Comparison of ENCODE assay signal across 19 cellular contexts in the genomic region with DNA sequence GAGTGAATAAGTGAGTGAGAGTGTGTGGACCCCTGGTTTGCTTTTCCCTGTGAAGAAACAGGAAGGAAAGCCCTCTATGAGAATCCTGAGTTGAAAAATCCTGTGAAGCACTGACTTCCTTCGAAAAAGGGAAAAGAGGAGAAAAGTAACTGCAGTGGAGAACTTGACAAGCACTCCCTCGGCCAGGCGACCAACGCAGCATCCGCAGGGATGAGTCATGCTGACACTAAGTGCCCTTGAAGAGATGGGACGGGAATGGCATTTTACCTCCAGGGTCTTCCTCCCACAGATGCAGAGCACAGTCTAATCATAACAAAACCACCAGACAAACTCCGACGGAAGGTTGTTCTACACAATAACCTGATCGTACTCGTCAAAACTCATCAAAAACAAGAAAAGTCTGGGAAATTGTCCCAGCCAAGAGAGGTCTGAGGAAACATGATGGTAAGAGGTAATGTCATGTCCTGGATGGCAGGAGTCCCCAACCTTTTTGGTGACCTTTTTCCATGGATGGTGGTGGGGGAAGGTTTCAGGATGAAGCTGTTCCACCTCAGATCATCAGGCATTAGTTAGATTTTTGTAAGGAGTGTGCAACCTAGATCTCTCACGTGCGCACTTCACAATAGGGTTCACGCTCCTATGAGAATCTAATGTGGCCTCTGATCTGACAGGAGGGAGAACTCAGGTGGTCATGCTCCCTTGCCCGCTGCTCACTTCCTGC.
"Had no signal": no experiment of that assay in that cellular context is flagged by ENCODE, and none has a peak within 500 bp of the region (broad histone marks: within the 10 kb centered on the region; RNA-seq: fewer than 3 reads in every experiment).

No MANE protein-coding gene starts in this region.

- H3K36me3 Mint-ChIP-seq: activated naive CD8-positive, alpha-beta T cell treated with anti-CD3 and anti-CD28 coated beads, Interleukin-2, amount 10 ng/mL, durations not matched to agents 7 days and 5 days had no signal

- H3K4me1 ChIP-seq: breast epithelium, colonic mucosa, gastroesophageal sphincter, heart left ventricle, lower lobe of right lung, prostate gland, thyroid gland, uterus had no signal

- H3K4me1 Mint-ChIP-seq: activated CD4-positive, alpha-beta memory T cell treated with anti-CD3 and anti-CD28 coated beads, Interleukin-2, amount 10 ng/mL, durations not matched to agents 7 days and 5 days; activated CD4-positive, alpha-beta T cell treated with anti-CD3 and anti-CD28 coated beads, Interleukin-2, amount 10 ng/mL, durations not matched to agents 24 days and 14 days; activated naive CD8-positive, alpha-beta T cell treated with anti-CD3 and anti-CD28 coated beads, Interleukin-2, amount 10 ng/mL, durations not matched to agents 7 days and 5 days; naive thymus-derived CD4-positive, alpha-beta T cell had no signal

- H3K27me3 ChIP-seq: breast epithelium, colonic mucosa, thyroid gland, uterus had no signal

- H3K4me3 ChIP-seq: breast epithelium, colonic mucosa, gastroesophageal sphincter, heart left ventricle, lower lobe of right lung, prostate gland, thyroid gland, uterus had no signal

- H3K27ac ChIP-seq: breast epithelium, colonic mucosa, epithelial cell of prostate, gastroesophageal sphincter, heart left ventricle, lower lobe of right lung, prostate gland, thyroid gland, uterus had no signal

- H3K4me3 Mint-ChIP-seq: activated CD4-positive, alpha-beta memory T cell treated with anti-CD3 and anti-CD28 coated beads, Interleukin-2, amount 10 ng/mL, durations not matched to agents 7 days and 5 days; activated CD4-positive, alpha-beta T cell treated with anti-CD3 and anti-CD28 coated beads, Interleukin-2, amount 10 ng/mL, durations not matched to agents 24 days and 14 days; activated naive CD4-positive, alpha-beta T cell treated with anti-CD3 and anti-CD28 coated beads for 36 hours; activated naive CD8-positive, alpha-beta T cell treated with anti-CD3 and anti-CD28 coated beads, Interleukin-2, amount 10 ng/mL, durations not matched to agents 7 days and 5 days; endodermal cell; naive thymus-derived CD4-positive, alpha-beta T cell had no signal

- H3K9me3 Mint-ChIP-seq: activated CD4-positive, alpha-beta memory T cell treated with anti-CD3 and anti-CD28 coated beads, Interleukin-2, amount 10 ng/mL, durations not matched to agents 7 days and 5 days; activated CD4-positive, alpha-beta T cell treated with anti-CD3 and anti-CD28 coated beads, Interleukin-2, amount 10 ng/mL, durations not matched to agents 24 days and 14 days; activated naive CD4-positive, alpha-beta T cell treated with anti-CD3 and anti-CD28 coated beads for 36 hours; activated naive CD8-positive, alpha-beta T cell treated with anti-CD3 and anti-CD28 coated beads, Interleukin-2, amount 10 ng/mL, durations not matched to agents 7 days and 5 days had no signal

- H3K9me3 ChIP-seq: breast epithelium, colonic mucosa, gastroesophageal sphincter, lower lobe of right lung, prostate gland, thyroid gland, uterus had no signal

- H3K27ac Mint-ChIP-seq: activated CD4-positive, alpha-beta memory T cell treated with anti-CD3 and anti-CD28 coated beads, Interleukin-2, amount 10 ng/mL, durations not matched to agents 7 days and 5 days; activated CD4-positive, alpha-beta T cell treated with anti-CD3 and anti-CD28 coated beads, Interleukin-2, amount 10 ng/mL, durations not matched to agents 24 days and 14 days; activated naive CD4-positive, alpha-beta T cell treated with anti-CD3 and anti-CD28 coated beads for 36 hours; activated naive CD8-positive, alpha-beta T cell treated with anti-CD3 and anti-CD28 coated beads, Interleukin-2, amount 10 ng/mL, durations not matched to agents 7 days and 5 days; endodermal cell; naive thymus-derived CD4-positive, alpha-beta T cell had no signal

- ATAC-seq: gastroesophageal sphincter; heart left ventricle; left cardiac atrium; lower lobe of right lung; naive thymus-derived CD4-positive, alpha-beta T cell; stimulated activated naive CD8-positive, alpha-beta T cell treated with anti-CD3 and anti-CD28 coated beads, Interleukin-15, Interleukin-2, amounts not matched to agents 100 U/mL and 50 U/mL, for 24 hours had no signal

- DNase-seq: activated CD4-positive, alpha-beta T cell treated with anti-CD3 and anti-CD28 coated beads, Interleukin-2, amount 10 ng/mL, durations not matched to agents 24 days and 14 days; activated naive CD4-positive, alpha-beta T cell treated with anti-CD3 and anti-CD28 coated beads for 36 hours; activated naive CD8-positive, alpha-beta T cell treated with anti-CD3 and anti-CD28 coated beads, Interleukin-2, amount 10 ng/mL, durations not matched to agents 7 days and 5 days; amniotic stem cell; colonic mucosa; endodermal cell; heart left ventricle; left cardiac atrium; lower lobe of right lung; stimulated activated CD4-positive, alpha-beta T cell treated with anti-CD3 and anti-CD28 coated beads, Interleukin-4, amount 100 ng/mL, for 24 hours; stimulated activated naive CD8-positive, alpha-beta T cell treated with anti-CD3 and anti-CD28 coated beads, Interleukin-15, Interleukin-2, amounts not matched to agents 100 U/mL and 50 U/mL, for 24 hours; thyroid gland had no signal

- H3K36me3 ChIP-seq: breast epithelium, colonic mucosa, gastroesophageal sphincter, heart left ventricle, lower lobe of right lung, prostate gland, thyroid gland, uterus had no signal
